29 cellular contexts compared by ENCODE assay signal in the genomic region with DNA sequence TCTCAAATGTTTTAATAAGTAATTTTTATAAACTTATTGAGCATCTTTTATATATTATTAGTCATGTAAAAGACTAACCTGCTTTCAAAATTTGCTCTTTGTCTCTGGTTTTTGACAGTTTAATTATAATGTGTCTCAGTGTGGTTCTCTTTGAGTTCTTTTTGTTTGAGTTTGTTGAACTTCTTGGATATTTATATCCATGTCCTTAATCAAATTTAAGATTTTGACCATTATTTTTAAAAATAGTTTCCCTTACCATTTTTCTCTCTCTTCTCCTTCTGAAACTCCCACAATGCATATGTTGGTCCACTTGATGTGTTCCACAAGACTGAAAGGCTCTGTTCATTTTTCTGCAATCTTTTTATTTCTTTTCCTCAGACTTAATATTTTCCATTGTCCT.
"Had no signal": no experiment of that assay in that cellular context is flagged by ENCODE, and none has a peak within 500 bp of the region (broad histone marks: within the 10 kb centered on the region; RNA-seq: fewer than 3 reads in every experiment).

No MANE protein-coding gene starts in this region.

- H3K36me3 ChIP-seq: adrenal gland, ascending aorta, brain microvascular endothelial cell, breast epithelium, cardiac muscle cell had no signal

- H3K4me1 ChIP-seq: adrenal gland, ascending aorta, body of pancreas, breast epithelium had no signal

- DNase-seq: activated effector memory CD4-positive, alpha-beta T cell treated with anti-CD3 and anti-CD28 coated beads, Interleukin-2, amount 50 U/mL, for 16 hours; activated effector memory CD4-positive, alpha-beta T cell treated with Interleukin-2 at 50 U/mL for 16 hours; activated gamma-delta T cell; activated gamma-delta T cell treated with Interleukin-2 at 50 U/mL for 16 hours; activated naive CD4-positive, alpha-beta T cell; activated naive CD4-positive, alpha-beta T cell treated with anti-CD3 and anti-CD28 coated beads for 36 hours; activated naive CD4-positive, alpha-beta T cell treated with anti-CD3 and anti-CD28 coated beads, Interleukin-2, amount 10 ng/mL, durations not matched to agents 7 days and 5 days; activated naive CD4-positive, alpha-beta T cell treated with anti-CD3 and anti-CD28 coated beads, Interleukin-2, amount 50 U/mL, for 16 hours; activated naive CD4-positive, alpha-beta T cell treated with Interleukin-2 at 50 U/mL for 16 hours; activated naive CD8-positive, alpha-beta T cell treated with anti-CD3 and anti-CD28 coated beads for 36 hours; activated naive CD8-positive, alpha-beta T cell treated with anti-CD3 and anti-CD28 coated beads, Interleukin-2, amount 10 ng/mL, durations not matched to agents 7 days and 5 days; activated naive CD8-positive, alpha-beta T cell treated with anti-CD3 and anti-CD28 coated beads, Interleukin-2, amount 50 U/mL, for 24 hours; activated T-cell treated with anti-CD3 and anti-CD28 coated beads, Interleukin-2, amount 50 U/mL, for 24 hours; activated T-cell treated with anti-CD3 and anti-CD28 coated beads, Interleukin-2, amount 50 U/mL, for 4 hours; activated T-cell treated with anti-CD3 and anti-CD28 coated beads, Interleukin-2, amount 50 U/mL, for 48 hours; activated T-cell treated with anti-CD3 and anti-CD28 coated beads, Interleukin-2, amount 50 U/mL, for 72 hours; adrenal gland; amniotic stem cell; amygdala; anterior cingulate cortex; aorta; body of pancreas; brain microvascular endothelial cell; caudate nucleus; central memory CD4-positive, alpha-beta T cell; cerebellar nuclear complex had no signal

- H3K9me3 ChIP-seq: adrenal gland, ascending aorta, body of pancreas, breast epithelium had no signal

- H3K4me3 ChIP-seq: adrenal gland, ascending aorta, body of pancreas, breast epithelium, cardiac muscle cell had no signal

- H3K27ac ChIP-seq: adrenal gland, ascending aorta, body of pancreas, brain microvascular endothelial cell, breast epithelium, cardiac muscle cell had no signal
